Comparison of ENCODE assay signal across 20 cellular contexts in the genomic region with DNA sequence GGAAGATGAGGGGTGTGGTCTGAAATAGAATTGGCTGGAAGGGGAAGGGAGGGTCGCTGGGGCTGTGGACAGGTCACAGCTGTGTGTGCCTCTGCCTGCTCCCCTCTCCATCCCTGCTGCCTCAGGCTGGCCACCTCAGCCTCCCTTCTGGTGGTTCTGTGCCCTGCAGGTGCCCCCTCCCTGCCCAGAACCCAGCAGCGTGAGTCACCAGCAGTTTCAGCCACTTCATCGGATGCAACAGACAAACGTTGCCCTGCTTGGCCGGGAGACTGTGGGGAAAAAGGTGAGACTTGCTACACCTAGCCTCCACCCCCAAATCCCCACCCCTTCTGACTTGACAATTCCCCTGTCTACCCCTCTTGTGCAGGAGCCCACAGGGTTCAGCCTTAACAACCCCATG. TPM values are rescaled to one million over a fixed set of nuclear protein-coding genes. Genes with fewer than 3 reads are reported as not detected.
"Had no signal": no experiment of that assay in that cellular context is flagged by ENCODE, and none has a peak within 500 bp of the region (broad histone marks: within the 10 kb centered on the region; RNA-seq: fewer than 3 reads in every experiment).

No MANE protein-coding gene starts in this region.

- H3K27me3 ChIP-seq: ascending aorta, heart left ventricle, neural progenitor cell, pancreas had no signal

- H3K27ac ChIP-seq: ascending aorta, epithelial cell of prostate, lower lobe of right lung, neural progenitor cell, pancreas, thoracic aorta had no signal

- ATAC-seq: effector memory CD8-positive, alpha-beta T cell; heart left ventricle; left cardiac atrium; lower lobe of right lung; pancreas had no signal

- H2AFZ ChIP-seq: neural progenitor cell had no signal

- H3K9ac ChIP-seq: neural progenitor cell had no signal

- H3K4me2 ChIP-seq: neural progenitor cell had no signal

- H3K4me3 ChIP-seq: ascending aorta, heart left ventricle, lower lobe of right lung, neural progenitor cell, pancreas, thoracic aorta had no signal

- H3K4me1 ChIP-seq: pancreas had no signal

- H3K36me3 ChIP-seq: heart left ventricle, lower lobe of right lung, neural progenitor cell, pancreas, thoracic aorta had no signal

- H3K9me3 ChIP-seq: ascending aorta, heart left ventricle, lower lobe of right lung, pancreas, thoracic aorta had no signal

- FAIRE-seq: pancreas had no signal

- DNase-seq: activated CD4-positive, CD25-positive, alpha-beta regulatory T cell treated with anti-CD3 and anti-CD28 coated beads, Interleukin-2, amount 50 U/mL, for 72 hours; activated naive CD4-positive, alpha-beta T cell treated with anti-CD3 and anti-CD28 coated beads, Interleukin-2, amount 10 ng/mL, durations not matched to agents 7 days and 5 days; dermis blood vessel endothelial cell; effector memory CD8-positive, alpha-beta T cell; foreskin melanocyte; heart left ventricle; left cardiac atrium; lower lobe of right lung; midbrain; stimulated activated CD4-positive, alpha-beta T cell treated with anti-CD3 and anti-CD28 coated beads, Interleukin-12 subunit alpha, Interleukin-12 subunit beta, amount 100 ng/mL, for 4 hours; stimulated activated CD4-positive, alpha-beta T cell treated with anti-CD3 and anti-CD28 coated beads, Interleukin-2, amount 100 ng/mL, for 24 hours; T1000 had no signal

RNA-seq across cellular contexts. Expression of a gene that starts 21.8 kb away (rescaled TPM):
- total RNA-seq: activated CD8-positive, alpha-beta memory T cell treated with anti-CD3 and anti-CD28 coated beads for 36 hours; dermis blood vessel endothelial cell; myocyte had no signal
- polyA plus RNA-seq: fibroblast of lung had no signal
